ENCODE assay signal across 8 cellular contexts in genomic region chr16:71461686-71462648, GRCh38. TPM values are rescaled to one million over a fixed set of nuclear protein-coding genes. Genes with fewer than 3 reads are reported as not detected.
A peak's percentile ranks its signal among the peaks of the same experiment; 100 is the strongest.
DNase-seq lines count a peak whose midpoint lies in the region; ATAC-seq and TF ChIP-seq lines count a peak whose summit lies in the region.

Gene ZNF23 (minus strand): TSS chr16:71462247. CDS start chr16:71456796, 5,451 bp downstream.

- DNase-seq in Daoy (ENCODE audit: low read depth) (peak; percentile 79), KBM-7 (peak; percentile 84), SHP77 treated with DMSO at 0.1 percent for 48 hours (lab: John Stamatoyannopoulos, UW) (peak; percentile 20), foreskin keratinocyte (peak; percentile 47 to 72), stromal cell of bone marrow (ENCODE audit: low read depth) (peak; percentile 40)
- DNase-seq in activated naive CD4-positive, alpha-beta T cell (lab: John Stamatoyannopoulos, UW), result peak; percentile 51 to 71 (median 56)

- peaks cover 11% of the 10 kb centered on the region for H3K4me1 ChIP-seq in foreskin keratinocyte
- peaks cover 14% of the 10 kb centered on the region for H3K4me1 ChIP-seq in neuron (ENCODE audit: insufficient read depth, low read length)

- H2AFZ ChIP-seq in neuron (ENCODE audit: low read depth, low read length), result peak within 1 kb of the TSS; percentile 90

- H3K27me3 ChIP-seq in foreskin keratinocyte (no peaks in the 10 kb centered on the region), neuron (ENCODE audit: insufficient read depth, low read length) (no peaks in the 10 kb centered on the region)

- H3K36me3 ChIP-seq in neuron (ENCODE audit: insufficient read depth, low read length), result no peaks in the 10 kb centered on the region

- ATAC-seq in GM21619 (IDR thresholded peaks at IDR 0.05; ENCODE audit: unreplicated experiment) (peak; percentile 96), foreskin keratinocyte (peak; percentile 93)

- peak within 1 kb of the TSS; percentile 82 for H3K27ac ChIP-seq in foreskin keratinocyte

- peak; percentile 50 for TF ChIP-seq CTCF in foreskin keratinocyte (conservative IDR thresholded peaks at IDR 0.05)

- in situ Hi-C loops in KBM-7 (cut with MboI; ENCODE audit: low pct_unique_long_range_greater_than_20kb, low sequenced_read_pairs), result no loop called here

- H3K4me3 ChIP-seq in neuron (ENCODE audit: low read length), result peak within 1 kb of the TSS; percentile 92

- no peaks in the 10 kb centered on the region for H3K9me3 ChIP-seq in neuron (ENCODE audit: low read length)

RNA-seq across cellular contexts. Expression of gene ZNF23, which starts in this region (rescaled TPM):
- 9.6 and 11.5 TPM in 2 replicates for total RNA-seq in Daoy (2014; rRNA removed; shearing (Covaris generic))
- 6.7 and 7.5 TPM in 2 replicates for total RNA-seq in foreskin keratinocyte
- polyA plus RNA-seq in foreskin keratinocyte, result 3.0 and 3.8 TPM in 2 replicates

Comparison
In these comparisons a context has a peak if more than half of its experiments do, and no peak if none do; other contexts are left out.
1. Peak in every context shown above with its lines: DNase-seq, ATAC-seq, H3K4me3 ChIP-seq and H3K27ac ChIP-seq.
2. DNase-seq: peak in every context shown above with its lines; median percentile 84 in KBM-7; 79 in Daoy; 60 in foreskin keratinocyte; 56 in activated naive CD4-positive, alpha-beta T cell; 40 in stromal cell of bone marrow; 20 in SHP77 treated with DMSO at 0.1 percent for 48 hours.